Comparison of ENCODE assay signal across 9 cellular contexts in genomic region chr4:190022614-190023281, GRCh38. TPM values are rescaled to one million over a fixed set of nuclear protein-coding genes. Genes with fewer than 3 reads are reported as not detected.
DNase-seq lines count a peak whose midpoint lies in the region; ATAC-seq, FAIRE-seq and TF ChIP-seq lines count a peak whose summit lies in the region.
"Not testable (repeated sequence)": the region's sequence is repeated elsewhere in the genome, so short reads cannot be mapped to it uniquely, and the experiment has no call there.
"Had no signal": no experiment of that assay in that cellular context is flagged by ENCODE, and none has a peak within 500 bp of the region (broad histone marks: within the 10 kb centered on the region; RNA-seq: fewer than 3 reads in every experiment).

No MANE protein-coding gene starts in this region.

- not testable (repeated sequence) for H2BK12ac ChIP-seq in H1 (ENCODE audit: low read depth, low read length)

- POLR2A ChIA-PET in activated B cell treated with CpG ODN at 0.5 μM for 24 hours (lab: Charles Lee); H1 (lab: Charles Lee; ENCODE audit: partially characterized antibody): not testable (repeated sequence)

- H4K5ac ChIP-seq in H1 (ENCODE audit: insufficient read length, low read depth, low read length): not testable (repeated sequence)

- not testable (repeated sequence) for H2BK120ac ChIP-seq in H1 (replicated peaks; ENCODE audit: low read depth, low read length)

- H3K9me3 ChIP-seq in H1 (ENCODE audit: insufficient read depth in 2 of 2, low read depth in 1 of 2, low read length in 1 of 2); left lung: not testable (repeated sequence)

- H4K8ac ChIP-seq in H1 (ENCODE audit: extremely low read depth, insufficient read depth, low read length): not testable (repeated sequence)

- H3K23ac ChIP-seq in H1 (ENCODE audit: insufficient read length): not testable (repeated sequence)

- not testable (repeated sequence) for H3K27ac Mint-ChIP-seq in activated B cell treated with CpG ODN at 0.5 μM for 24 hours

- not testable (repeated sequence) for H2AK5ac ChIP-seq in H1 (ENCODE audit: low read depth, low read length)

- DNase-seq in activated B cell treated with CpG ODN at 0.5 μM for 24 hours (peak; percentile 14), H1 (ENCODE audit: low read depth in 1 of 2, low spot score in 2 of 2) (peak in 1 of 2 experiments; percentile 50), left lung (peak in 1 of 2 donors; percentile 82)
- peak; percentile 13 for DNase-seq in activated naive CD4-positive, alpha-beta T cell treated with anti-CD3 and anti-CD28 coated beads, Interleukin-2, amount 50 U/mL, for 16 hours

- intact Hi-C loops in activated B cell treated with CpG ODN at 0.5 μM for 24 hours (cut with micrococcal nuclease); left lung (cut with DNase I): not testable (repeated sequence)

- H3K27me3 ChIP-seq in H1 (replicated peaks in 1 of 4; ENCODE audit: control insufficient read depth in 3 of 4, extremely low read depth in 1 of 4, insufficient read depth in 3 of 4, low read length in 3 of 4): peaks cover 43 to 51% (median 45%) of the 10 kb centered on the region in 4 experiments; a peak in 6 of 7 replicates
- peaks cover 16 to 56% of the 10 kb centered on the region in 2 donors for H3K27me3 ChIP-seq in left lung
- H3K27me3 ChIP-seq in rectal smooth muscle tissue (ENCODE audit: control insufficient read depth, insufficient read depth, low read length): peaks cover 10% of the 10 kb centered on the region

- H4K20me1 ChIP-seq in H1 (replicated peaks in 1 of 2; ENCODE audit: control insufficient read depth in 1 of 2, insufficient read depth in 2 of 2, low read length in 2 of 2): not testable (repeated sequence)

- not testable (repeated sequence) for H3K4me3 ChIP-seq in H1 (ENCODE audit: extremely low read depth in 1 of 4, insufficient read depth in 2 of 4, low read depth in 3 of 4, low read length in 4 of 4); left lung
- H3K4me3 ChIP-seq in rectal smooth muscle tissue (ENCODE audit: low read length): peak overlapping the region; percentile 19

- TF ChIP-seq RAD21 in H1 (IDR thresholded peaks at IDR 0.05 in 1 of 2, conservative IDR thresholded peaks at IDR 0.05 in 1 of 2; ENCODE audit: low read depth in 2 of 2, low read length in 2 of 2): not testable (repeated sequence)

- not testable (repeated sequence) for TF ChIP-seq POLR2A in H1 (IDR thresholded peaks at IDR 0.05; ENCODE audit: control extremely low read depth in 1 of 2, low read depth in 2 of 2, low read length in 2 of 2)

- not testable (repeated sequence) for H3K79me2 ChIP-seq in H1 (ENCODE audit: control insufficient read depth in 1 of 2, insufficient read depth in 2 of 2, low read length in 2 of 2)

- H4K91ac ChIP-seq in H1 (replicated peaks; ENCODE audit: insufficient read length, low read length): not testable (repeated sequence)

- not testable (repeated sequence) for H3K36me3 Mint-ChIP-seq in activated B cell treated with CpG ODN at 0.5 μM for 24 hours (ENCODE audit: low read depth)

- H3K4me1 Mint-ChIP-seq in activated B cell treated with CpG ODN at 0.5 μM for 24 hours: peaks cover 21% of the 10 kb centered on the region

- TF ChIP-seq EP300 in H1 (IDR thresholded peaks at IDR 0.05; ENCODE audit: borderline replicate concordance in 1 of 2, low read depth in 2 of 2, low read length in 2 of 2): not testable (repeated sequence)

- 0 out of 4 replicates have a peak overlapping the region, but pooled peaks of 1 of the 2 experiments have one; percentile 0 for H3K4me2 ChIP-seq in H1 (ENCODE audit: insufficient read depth in 1 of 2, low read depth in 2 of 2, low read length in 2 of 2)

- not testable (repeated sequence) for H3K9me3 Mint-ChIP-seq in activated B cell treated with CpG ODN at 0.5 μM for 24 hours

- H3K27me3 Mint-ChIP-seq in activated B cell treated with CpG ODN at 0.5 μM for 24 hours: peaks cover 29% of the 10 kb centered on the region

- TF ChIP-seq CTCF in activated B cell treated with CpG ODN at 0.5 μM for 24 hours (IDR thresholded peaks at IDR 0.05); H1 (IDR thresholded peaks at IDR 0.05; ENCODE audit: control extremely low read depth in 1 of 3, insufficient read depth in 1 of 3, low read depth in 1 of 3, low read length in 3 of 3); left lung (IDR thresholded peaks at IDR 0.05): not testable (repeated sequence)

- not testable (repeated sequence) for H3K18ac ChIP-seq in H1 (ENCODE audit: extremely low read depth, low read length)

- H3K23me2 ChIP-seq in H1 (ENCODE audit: low read depth, low read length): not testable (repeated sequence)

- ATAC-seq in GM19324 (IDR thresholded peaks at IDR 0.05; ENCODE audit: low FRiP score, unreplicated experiment) (peak; percentile 46), HG03066 (IDR thresholded peaks at IDR 0.05; ENCODE audit: low read depth, unreplicated experiment) (peak; percentile 58), left lung (peak; percentile 62)
- ATAC-seq in activated B cell treated with CpG ODN at 0.5 μM for 24 hours (ENCODE audit: low read depth): not testable (repeated sequence)

- H3K36me3 ChIP-seq in H1 (ENCODE audit: control insufficient read depth in 2 of 4, insufficient read depth in 4 of 4, low read length in 3 of 4); left lung; rectal smooth muscle tissue (ENCODE audit: control insufficient read depth, insufficient read depth, low read length): not testable (repeated sequence)

- not testable (repeated sequence) for H2BK20ac ChIP-seq in H1 (ENCODE audit: low read length)

- H2BK5ac ChIP-seq in H1 (ENCODE audit: low read depth, low read length): not testable (repeated sequence)

- H3K14ac ChIP-seq in H1 (ENCODE audit: insufficient read length): not testable (repeated sequence)

- H2BK15ac ChIP-seq in H1 (ENCODE audit: low read length): not testable (repeated sequence)

- H3K27ac ChIP-seq in H1 (ENCODE audit: low read depth, low read length); left lung; rectal smooth muscle tissue (ENCODE audit: low read depth, low read length): not testable (repeated sequence)

- H3K9ac ChIP-seq in H1 (replicated peaks in 1 of 4; ENCODE audit: extremely low read depth in 1 of 4, low read depth in 3 of 4, low read length in 3 of 4); rectal smooth muscle tissue (ENCODE audit: low read length): not testable (repeated sequence)

- not testable (repeated sequence) for H3K79me1 ChIP-seq in H1 (ENCODE audit: low read depth, low read length)

- H3K4me1 ChIP-seq in H1 (replicated peaks in 1 of 4; ENCODE audit: control insufficient read depth in 3 of 4, insufficient read depth in 4 of 4, low read length in 3 of 4): peaks cover 0 to 18% (median 10%) of the 10 kb centered on the region in 4 experiments; a peak in 6 of 7 replicates
- H3K4me1 ChIP-seq in left lung; rectal smooth muscle tissue (ENCODE audit: control insufficient read depth, insufficient read depth, low read length): not testable (repeated sequence)

- not testable (repeated sequence) for H2AFZ ChIP-seq in H1 (ENCODE audit: low read length)

- H3K56ac ChIP-seq in H1 (replicated peaks; ENCODE audit: insufficient read length, low read depth, low read length): not testable (repeated sequence)

- not testable (repeated sequence) for H3K4ac ChIP-seq in H1 (replicated peaks; ENCODE audit: insufficient read length, low read depth, low read length)

- FAIRE-seq in H1 (lab: Jason Lieb, UNC): not testable (repeated sequence)

- H3K4me3 Mint-ChIP-seq in activated B cell treated with CpG ODN at 0.5 μM for 24 hours: peak overlapping the region; percentile 68

- CTCF ChIA-PET in activated B cell treated with CpG ODN at 0.5 μM for 24 hours (lab: Charles Lee); H1 (lab: Charles Lee; ENCODE audit: partially characterized antibody): not testable (repeated sequence)

- 33% methylated on average over 30 of the region's 47 CpGs; no CpG with 5 or more reads in 1 of the 2 experiments for WGBS in H1 (ENCODE audit: extremely low coverage in 1 of 2, insufficient coverage in 1 of 2, insufficient read length in 1 of 2, insufficient replicate concordance in 2 of 2, low coverage in 1 of 2, low lambda C conversion rate in 2 of 2, missing lambda C conversion rate in 1 of 2), 2 experiments

TF ChIP-seq in H1, 55 proteins besides CTCF, POLR2A, EP300 and RAD21:
- TF ChIP-seq EZH2 (IDR thresholded peaks at IDR 0.05; ENCODE audit: low read depth, low read length, severe bottlenecking): peak; percentile 29

RNA-seq across cellular contexts. Expression of gene FRG2, which starts 4.3 kb away (rescaled TPM):
- not detected in 2 replicates for total RNA-seq in activated B cell treated with CpG ODN at 0.5 μM for 24 hours
- total RNA-seq in H1 (2021; fragmentation: NEBNext Ultra II Directional; extraction: Animal tissue kit (Norgen Biotek cat#: 25700)): not detected in 2 replicates
- polyA plus RNA-seq in H1 (2011; rRNA removed): not detected in 2 replicates
- not detected for polyA plus RNA-seq in H1 (2011; cell fraction: cytosol; rRNA removed)
- not detected for polyA plus RNA-seq in H1 (2011; cell fraction: nucleus; rRNA removed)
- polyA plus RNA-seq in H1 (2012, experiment 1 of 2): not detected in 4 replicates
- polyA plus RNA-seq in H1 (2012, experiment 2 of 2): not detected
- not detected for polyA plus RNA-seq in H1 (2013, experiment 1 of 2)
- not detected for polyA plus RNA-seq in H1 (2013, experiment 2 of 2)
- polyA minus RNA-seq in H1 (2011; rRNA and poly(A)+ RNA removed): not detected in 2 replicates
- not detected for polyA minus RNA-seq in H1 (2011; cell fraction: cytosol; rRNA and poly(A)+ RNA removed)
- not detected for polyA minus RNA-seq in H1 (2011; cell fraction: nucleus; rRNA and poly(A)+ RNA removed)
- total RNA-seq in left lung: not detected
- total RNA-seq: T-helper 2 cell treated with Interferon-gamma antibody and Interleukin-4, amounts not matched to agents 100 ng/mL and 5 ng/mL, for 36 hours had no signal

RNA-seq across cellular contexts. Expression of gene DBET, which starts 41.6 kb away (rescaled TPM):
- total RNA-seq in activated B cell treated with CpG ODN at 0.5 μM for 24 hours (not detected in 2 replicates), left lung (under 1 TPM; 0.10 to 0.12 TPM)
- not detected in 2 replicates for total RNA-seq in H1 (2021; fragmentation: NEBNext Ultra II Directional; extraction: Animal tissue kit (Norgen Biotek cat#: 25700))
- polyA plus RNA-seq in H1 (2011; rRNA removed): not detected in 2 replicates
- polyA plus RNA-seq in H1 (2011; cell fraction: cytosol; rRNA removed): not detected
- not detected for polyA plus RNA-seq in H1 (2011; cell fraction: nucleus; rRNA removed)
- polyA plus RNA-seq in H1 (2012, experiment 1 of 2): not detected in 4 replicates
- not detected for polyA plus RNA-seq in H1 (2012, experiment 2 of 2)
- polyA plus RNA-seq in H1 (2013, experiment 1 of 2): not detected
- not detected for polyA plus RNA-seq in H1 (2013, experiment 2 of 2)
- not detected in 2 replicates for polyA minus RNA-seq in H1 (2011; rRNA and poly(A)+ RNA removed)
- polyA minus RNA-seq in H1 (2011; cell fraction: cytosol; rRNA and poly(A)+ RNA removed): not detected
- polyA minus RNA-seq in H1 (2011; cell fraction: nucleus; rRNA and poly(A)+ RNA removed): not detected
- total RNA-seq: M059J; T-helper 2 cell treated with Interferon-gamma antibody and Interleukin-4, amounts not matched to agents 100 ng/mL and 5 ng/mL, for 36 hours had no signal
